13 cellular contexts compared by ENCODE assay signal in genomic region chr21:36705679-36706481, GRCh38. TPM values are rescaled to one million over a fixed set of nuclear protein-coding genes. Genes with fewer than 3 reads are reported as not detected.
DNase-seq lines count a peak whose midpoint lies in the region; ATAC-seq and TF ChIP-seq lines count a peak whose summit lies in the region.
"Had no signal": no experiment of that assay in that cellular context is flagged by ENCODE, and none has a peak within 500 bp of the region (broad histone marks: within the 10 kb centered on the region; RNA-seq: fewer than 3 reads in every experiment).

No MANE protein-coding gene starts in this region.

- H3K36me3 ChIP-seq in SK-N-SH (replicated peaks in 1 of 2; ENCODE audit: control insufficient read depth in 1 of 2, insufficient read depth in 2 of 2, low read length in 1 of 2) = no peaks in the 10 kb centered on the region
- no peaks in the 10 kb centered on the region for H3K36me3 ChIP-seq in GM23248 (ENCODE audit: low read depth)

- POLR2A ChIA-PET in SK-N-SH (lab: Yijun Ruan, JAX) = no interaction called here

- no peak for TF ChIP-seq EP300 in SK-N-SH (IDR thresholded peaks at IDR 0.05; ENCODE audit: borderline replicate concordance in 1 of 2, low read depth in 1 of 2, low read length in 1 of 2)

- DNase-seq in SK-N-SH = peak; percentile 55
- DNase-seq in NB4 (ENCODE audit: low read depth) = peak; percentile 48
- no peak for DNase-seq in epithelial cell of esophagus (ENCODE audit: low read depth)
- peak; percentile 34 for DNase-seq in sciatic nerve (ENCODE audit: low spot score)
- DNase-seq in GM23248 = no peak
- DNase-seq: 8988T; EL; NCI-H1436 treated with DMSO at 0.1 percent for 48 hours; NK-92 treated with Interleukin-12 subunit alpha and Interleukin-12 subunit beta, amount 100 ng/mL, for 24 hours had no signal

- H3K9me3 ChIP-seq in SK-N-SH = no peaks in the 10 kb centered on the region
- H3K9me3 ChIP-seq in GM23248 (ENCODE audit: low read depth) = no peaks in the 10 kb centered on the region

- intact Hi-C loops in sciatic nerve (cut with DNase I) = no loop called here

- in situ Hi-C loops in GM23248 (cut with MboI) = no loop called here

- no peaks in the 10 kb centered on the region; a peak in 1 of 4 replicates for H3K4me1 ChIP-seq in SK-N-SH (ENCODE audit: control insufficient read depth in 1 of 2, insufficient read depth in 2 of 2, low read depth in 1 of 2, low read length in 1 of 2)
- no peaks in the 10 kb centered on the region for H3K4me1 ChIP-seq in GM23248 (ENCODE audit: insufficient read depth)

- peaks cover 14% of the 10 kb centered on the region; the same call in 1 of the 2 replicates for H4K20me1 ChIP-seq in SK-N-SH (ENCODE audit: insufficient read depth)
- H4K20me1 ChIP-seq in GM23248 (ENCODE audit: insufficient read depth) = no peaks in the 10 kb centered on the region

- TF ChIP-seq RAD21 in SK-N-SH (IDR thresholded peaks at IDR 0.05; ENCODE audit: low read length) = no peak

- H3K79me2 ChIP-seq in SK-N-SH (ENCODE audit: insufficient read depth) = no peaks in the 10 kb centered on the region
- H3K79me2 ChIP-seq in GM23248 (ENCODE audit: insufficient read depth) = no peaks in the 10 kb centered on the region

- H3K27me3 ChIP-seq in SK-N-SH (ENCODE audit: insufficient read depth) (peaks cover 100% of the 10 kb centered on the region), GM23248 (replicated peaks; ENCODE audit: insufficient read depth) (peaks cover 97% of the 10 kb centered on the region)

- H3F3A ChIP-seq in SK-N-SH (replicated peaks; ENCODE audit: insufficient read depth) (no peaks in the 10 kb centered on the region), GM23248 (ENCODE audit: insufficient read depth) (no peaks in the 10 kb centered on the region)

- CTCF ChIA-PET in SK-N-SH (lab: Yijun Ruan, JAX) = interaction anchor here (0.8 to 2.2 kb wide), 5 partner anchors 14 to 205 kb away, joined by 3 to 7 read pairs (median 3); no protein-coding TSS in a partner anchor

- TF ChIP-seq CTCF in SK-N-SH (IDR thresholded peaks at IDR 0.05) (peak; percentile 31), NB4 (IDR thresholded peaks at IDR 0.05; ENCODE audit: low read depth, low read length) (peak; percentile 32), epithelial cell of esophagus (IDR thresholded peaks at IDR 0.05; ENCODE audit: insufficient read depth, low read depth, low read length, missing control alignments) (peak; percentile 8)

- H3K4me2 ChIP-seq in SK-N-SH (no peak overlapping the region), GM23248 (ENCODE audit: unreplicated experiment) (no peak overlapping the region)

- WGBS in SK-N-SH (ENCODE audit: low lambda C conversion rate) = 14% methylated on average over 4 of the region's 22 CpGs
- WGBS in GM23248 (ENCODE audit: low coverage in 1 of 2, low lambda C conversion rate in 2 of 2, missing lambda C conversion rate in 2 of 2), 2 experiments = 9 to 11% methylated on average over 22 of the region's 22 CpGs

- H3K4me3 ChIP-seq in SK-N-SH (ENCODE audit: low read depth in 2 of 2, low read length in 1 of 2) (no peak overlapping the region), NB4 (ENCODE audit: low read depth, low read length) (no peak overlapping the region), epithelial cell of esophagus (ENCODE audit: low read length) (no peak overlapping the region), GM23248 (no peak overlapping the region)

- no peak overlapping the region for H2AFZ ChIP-seq in SK-N-SH (ENCODE audit: low read depth)
- no peak overlapping the region for H2AFZ ChIP-seq in GM23248

- no peak overlapping the region for H3K27ac ChIP-seq in SK-N-SH (ENCODE audit: low read depth in 2 of 2, low read length in 1 of 2)
- H3K27ac ChIP-seq in GM23248 = no peak overlapping the region

- no peak for ATAC-seq in SK-N-SH treated with all-trans-retinoic acid at 6 μM for 48 hours
- ATAC-seq in sciatic nerve = no peak
- ATAC-seq in GM18505 (IDR thresholded peaks at IDR 0.05; ENCODE audit: unreplicated experiment) = no peak
- no peak for ATAC-seq in HG02885 (IDR thresholded peaks at IDR 0.05; ENCODE audit: poor library complexity, unreplicated experiment)

- H3K9me2 ChIP-seq in SK-N-SH (no peaks in the 10 kb centered on the region), GM23248 (ENCODE audit: insufficient read depth) (no peaks in the 10 kb centered on the region)

- TF ChIP-seq POLR2A in NB4 (IDR thresholded peaks at IDR 0.05; ENCODE audit: extremely low read depth, insufficient read length) (no peak), GM18505 (IDR thresholded peaks at IDR 0.05; ENCODE audit: borderline replicate concordance, extremely low read depth, insufficient read depth, insufficient read length) (no peak)

- H3K9ac ChIP-seq in SK-N-SH (no peak overlapping the region), GM23248 (no peak overlapping the region)

TF ChIP-seq in SK-N-SH, 30 proteins besides CTCF, POLR2A, EP300 and RAD21:
- TF ChIP-seq ELF1 (IDR thresholded peaks at IDR 0.05) (no peak), MXI1 (IDR thresholded peaks at IDR 0.05; ENCODE audit: low read depth, low read length) (no peak), TAF1 (IDR thresholded peaks at IDR 0.05; ENCODE audit: borderline replicate concordance, low read depth, low read length) (no peak), MAX (IDR thresholded peaks at IDR 0.05; ENCODE audit: low read depth) (no peak), MEF2A (IDR thresholded peaks at IDR 0.05; ENCODE audit: borderline replicate concordance, low read depth) (no peak), EZH2phosphoT487 (IDR thresholded peaks at IDR 0.05; ENCODE audit: borderline replicate concordance, low read depth) (no peak), NFIC (IDR thresholded peaks at IDR 0.05; ENCODE audit: borderline replicate concordance) (no peak), FOXM1 (IDR thresholded peaks at IDR 0.05; ENCODE audit: low read depth) (no peak), NRF1 (IDR thresholded peaks at IDR 0.05; ENCODE audit: low read depth, low read length) (no peak), TEAD4 (IDR thresholded peaks at IDR 0.05; ENCODE audit: borderline replicate concordance, insufficient read depth) (no peak), USF1 (IDR thresholded peaks at IDR 0.05; ENCODE audit: borderline replicate concordance, low read depth) (no peak), RFX5 (IDR thresholded peaks at IDR 0.05; ENCODE audit: low read length) (no peak), FOXJ3 (CRISPR knock-in tag; IDR thresholded peaks at IDR 0.05) (no peak), GABPA (IDR thresholded peaks at IDR 0.05; ENCODE audit: low read depth) (no peak)
TF ChIP-seq in SK-N-SH: peak in this region for 0.

TF ChIP-seq in SK-N-SH treated with all-trans-retinoic acid at 6 μM for 48 hours, 23 proteins besides CTCF, POLR2A, EP300 and RAD21:
- TF ChIP-seq ZFP30 (CRISPR knock-in tag; IDR thresholded peaks at IDR 0.05) = no peak
- TF ChIP-seq ZNF70 (CRISPR knock-in tag; IDR thresholded peaks at IDR 0.05) = no peak
- no peak for TF ChIP-seq ESRRG (CRISPR knock-in tag; IDR thresholded peaks at IDR 0.05)
TF ChIP-seq in SK-N-SH treated with all-trans-retinoic acid at 6 μM for 48 hours: peak in this region for 0.

RNA-seq across cellular contexts. Expression of gene SIM2, which starts 7.0 kb away (rescaled TPM):
- not detected in 2 replicates for polyA plus RNA-seq in SK-N-SH (2012; rRNA removed)
- polyA plus RNA-seq in SK-N-SH (2012; cell fraction: cytosol; rRNA removed) = not detected in 2 replicates
- not detected in 2 replicates for polyA plus RNA-seq in SK-N-SH (2012; cell fraction: nucleus; rRNA removed)
- total RNA-seq in sciatic nerve = not detected
- total RNA-seq in GM23248 (2014; rRNA removed; shearing (Covaris generic)) = not detected in 2 replicates
- polyA plus RNA-seq in GM23248 (2016; fragmentation: Nextera tagmentation; extraction: Ambion mirVana) = 0.14 TPM in 2 replicates
- total RNA-seq: dermis microvascular lymphatic vessel endothelial cell had no signal

Comparison
In these comparisons a context has a peak if more than half of its experiments do, and no peak if none do; other contexts are left out.
1. DNase-seq: peak in SK-N-SH (single experiment), NB4 (single experiment) and sciatic nerve (single experiment); none in epithelial cell of esophagus (single experiment) and GM23248 (single experiment).
2. Peak in every context shown above with its lines, with median percentiles within 50 percentile points of each other: CTCF ChIP-seq.